8 cellular contexts compared by ENCODE assay signal in genomic region chr9:108933641-108934322, GRCh38. TPM values are rescaled to one million over a fixed set of nuclear protein-coding genes. Genes with fewer than 3 reads are reported as not detected.
DNase-seq lines count a peak whose midpoint lies in the region; ATAC-seq and TF ChIP-seq lines count a peak whose summit lies in the region.

Gene ELP1, minus strand, starts transcription at chr9:108934124. Its CDS starts 2,978 bp downstream, at chr9:108931146.

- H3K4me1 Mint-ChIP-seq in activated T-helper 17 cell treated with anti-CD3 and anti-CD28 coated beads, Interleukin-2, amount 50 U/mL, for 72 hours: peaks cover 15% of the 10 kb centered on the region
- H3K4me1 Mint-ChIP-seq in nephron: peaks cover 31% of the 10 kb centered on the region
- peaks cover 35% of the 10 kb centered on the region for H3K4me1 Mint-ChIP-seq in stimulated activated naive CD8-positive, alpha-beta T cell treated with anti-CD3 and anti-CD28 coated beads, Interleukin-15, Interleukin-2, amounts not matched to agents 100 ng/mL and 50 ng/mL, for 24 hours (ENCODE audit: low read depth)

- DNase-seq in EL (peak; percentile 96), GOT3 (lab: John Stamatoyannopoulos, UW) (peak; percentile 45), RPMI8226 (peak; percentile 92), fibroblast of pulmonary artery (ENCODE audit: low read depth) (peak; percentile 96)

- H3K9me3 Mint-ChIP-seq in activated T-helper 17 cell treated with anti-CD3 and anti-CD28 coated beads, Interleukin-2, amount 50 U/mL, for 72 hours: no peaks in the 10 kb centered on the region
- H3K9me3 Mint-ChIP-seq in nephron: no peaks in the 10 kb centered on the region
- H3K9me3 Mint-ChIP-seq in stimulated activated naive CD8-positive, alpha-beta T cell treated with anti-CD3 and anti-CD28 coated beads, Interleukin-15, Interleukin-2, amounts not matched to agents 100 ng/mL and 50 ng/mL, for 24 hours: no peaks in the 10 kb centered on the region

- H3K4me3 Mint-ChIP-seq in activated T-helper 17 cell treated with anti-CD3 and anti-CD28 coated beads, Interleukin-2, amount 50 U/mL, for 72 hours: peak within 1 kb of the TSS; percentile 86
- peak within 1 kb of the TSS; percentile 93 to 97 (median 95) for H3K4me3 Mint-ChIP-seq in nephron
- peak within 1 kb of the TSS; percentile 92 for H3K4me3 Mint-ChIP-seq in stimulated activated naive CD8-positive, alpha-beta T cell treated with anti-CD3 and anti-CD28 coated beads, Interleukin-15, Interleukin-2, amounts not matched to agents 100 ng/mL and 50 ng/mL, for 24 hours

- ATAC-seq in activated T-helper 17 cell treated with anti-CD3 and anti-CD28 coated beads, Interleukin-2, amount 50 U/mL, for 72 hours (replicated peaks): peak; percentile 89

- peak within 1 kb of the TSS; percentile 98 for H3K27ac Mint-ChIP-seq in activated T-helper 17 cell treated with anti-CD3 and anti-CD28 coated beads, Interleukin-2, amount 50 U/mL, for 72 hours
- H3K27ac Mint-ChIP-seq in nephron: peak within 1 kb of the TSS; percentile 97 to 99 (median 98)
- peak within 1 kb of the TSS; percentile 93 for H3K27ac Mint-ChIP-seq in stimulated activated naive CD8-positive, alpha-beta T cell treated with anti-CD3 and anti-CD28 coated beads, Interleukin-15, Interleukin-2, amounts not matched to agents 100 ng/mL and 50 ng/mL, for 24 hours

- H3K4me3 ChIP-seq in fibroblast of pulmonary artery (replicated peaks; ENCODE audit: low read depth, low read length): peak within 1 kb of the TSS; percentile 96

- no peaks in the 10 kb centered on the region for H3K27me3 Mint-ChIP-seq in activated T-helper 17 cell treated with anti-CD3 and anti-CD28 coated beads, Interleukin-2, amount 50 U/mL, for 72 hours
- no peaks in the 10 kb centered on the region for H3K27me3 Mint-ChIP-seq in nephron (ENCODE audit: low read depth)
- H3K27me3 Mint-ChIP-seq in stimulated activated naive CD8-positive, alpha-beta T cell treated with anti-CD3 and anti-CD28 coated beads, Interleukin-15, Interleukin-2, amounts not matched to agents 100 ng/mL and 50 ng/mL, for 24 hours: no peaks in the 10 kb centered on the region

- H3K36me3 Mint-ChIP-seq in activated T-helper 17 cell treated with anti-CD3 and anti-CD28 coated beads, Interleukin-2, amount 50 U/mL, for 72 hours (ENCODE audit: low read depth): peaks cover 27% of the 10 kb centered on the region
- H3K36me3 Mint-ChIP-seq in nephron (ENCODE audit: low read depth): peaks cover 12% of the 10 kb centered on the region
- H3K36me3 Mint-ChIP-seq in stimulated activated naive CD8-positive, alpha-beta T cell treated with anti-CD3 and anti-CD28 coated beads, Interleukin-15, Interleukin-2, amounts not matched to agents 100 ng/mL and 50 ng/mL, for 24 hours (ENCODE audit: low read depth): peaks cover 28% of the 10 kb centered on the region

- TF ChIP-seq CTCF in LNCAP (IDR thresholded peaks at IDR 0.05): peak; percentile 45; the same call in 1 of the 2 replicates
- peak; percentile 33 for TF ChIP-seq CTCF in fibroblast of pulmonary artery (IDR thresholded peaks at IDR 0.05; ENCODE audit: low read length, missing control alignments)
- TF ChIP-seq CTCF in nephron (IDR thresholded peaks at IDR 0.05; ENCODE audit: unreplicated experiment in 3 of 3): peak in 2 of 3 experiments; percentile 16 to 30

RNA-seq across cellular contexts. Expression of gene ELP1, which starts in this region (rescaled TPM):
- total RNA-seq in activated T-helper 17 cell treated with anti-CD3 and anti-CD28 coated beads, Interleukin-2, amount 50 U/mL, for 72 hours: 10 to 100 TPM; 19.7 to 30.1 TPM

Comparison
In these comparisons a context has a peak if more than half of its experiments do, and no peak if none do; other contexts are left out.
1. Peak in every context shown above with its lines: DNase-seq, ATAC-seq and H3K4me3 ChIP-seq.
2. DNase-seq: peak in every context shown above with its lines; median percentile 96 in EL; 96 in fibroblast of pulmonary artery; 92 in RPMI8226; 45 in GOT3.